Comparison of ENCODE assay signal across 2 cellular contexts in genomic region chr18:8501044-8501443, GRCh38.
TF ChIP-seq lines count a peak whose summit lies in the region.

No MANE protein-coding gene starts in this region.

TF ChIP-seq in HEK293T, 16 proteins besides CTCF, POLR2A, EP300 and RAD21 (continued from another document):
- TF ChIP-seq, protein P1, sequence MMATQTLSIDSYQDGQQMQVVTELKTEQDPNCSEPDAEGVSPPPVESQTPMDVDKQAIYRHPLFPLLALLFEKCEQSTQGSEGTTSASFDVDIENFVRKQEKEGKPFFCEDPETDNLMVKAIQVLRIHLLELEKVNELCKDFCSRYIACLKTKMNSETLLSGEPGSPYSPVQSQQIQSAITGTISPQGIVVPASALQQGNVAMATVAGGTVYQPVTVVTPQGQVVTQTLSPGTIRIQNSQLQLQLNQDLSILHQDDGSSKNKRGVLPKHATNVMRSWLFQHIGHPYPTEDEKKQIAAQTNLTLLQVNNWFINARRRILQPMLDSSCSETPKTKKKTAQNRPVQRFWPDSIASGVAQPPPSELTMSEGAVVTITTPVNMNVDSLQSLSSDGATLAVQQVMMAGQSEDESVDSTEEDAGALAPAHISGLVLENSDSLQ (IDR thresholded peaks at IDR 0.05): no peak
- TF ChIP-seq BHLHE40 (IDR thresholded peaks at IDR 0.05; ENCODE audit: borderline replicate concordance): no peak
- TF ChIP-seq SUZ12 (IDR thresholded peaks at IDR 0.05): no peak
- no peak for TF ChIP-seq FOXA1 (IDR thresholded peaks at IDR 0.05)
- no peak for TF ChIP-seq ZNF384 (IDR thresholded peaks at IDR 0.05)
- TF ChIP-seq HDGF (IDR thresholded peaks at IDR 0.05; ENCODE audit: borderline replicate concordance): no peak
- no peak for TF ChIP-seq FOXM1 (IDR thresholded peaks at IDR 0.05; ENCODE audit: borderline replicate concordance)
- TF ChIP-seq CTBP1 (IDR thresholded peaks at IDR 0.05; ENCODE audit: borderline replicate concordance): no peak

TF ChIP-seq in GM12891, 5 proteins besides CTCF, POLR2A, EP300 and RAD21 (continued from another document):
- TF ChIP-seq PAX5 (IDR thresholded peaks at IDR 0.05; ENCODE audit: insufficient read depth, low read length, severe bottlenecking): no peak
